ENCODE assay signal across 3 cellular contexts in genomic region chr17:33272438-33272837, GRCh38.
TF ChIP-seq lines count a peak whose summit lies in the region.

No MANE protein-coding gene starts in this region.

TF ChIP-seq in HepG2, 621 proteins besides CTCF, POLR2A, EP300 and RAD21:
- TF ChIP-seq KLF9 (CRISPR knock-in tag; IDR thresholded peaks at IDR 0.05; ENCODE audit: low read depth) = no peak
- TF ChIP-seq ZNF607 (CRISPR knock-in tag; IDR thresholded peaks at IDR 0.05; ENCODE audit: borderline replicate concordance) = no peak
- peak; percentile 94 for TF ChIP-seq CREB1 (IDR thresholded peaks at IDR 0.05)
- TF ChIP-seq CREB1 (CRISPR knock-in tag; IDR thresholded peaks at IDR 0.05) = no peak
- no peak for TF ChIP-seq KLF11 (CRISPR knock-in tag; IDR thresholded peaks at IDR 0.05)

TF ChIP-seq in HEK293, 187 proteins besides CTCF, POLR2A, EP300 and RAD21:
- TF ChIP-seq ZNF280C (tag by site-specific recombination; IDR thresholded peaks at IDR 0.05) (no peak), ZNF629 (tag by site-specific recombination; IDR thresholded peaks at IDR 0.05) (no peak), ZNF266 (tag by site-specific recombination; IDR thresholded peaks at IDR 0.05; ENCODE audit: low read depth) (no peak), ZNF513 (tag by site-specific recombination; IDR thresholded peaks at IDR 0.05) (peak; percentile 44; the same call in 1 of the 2 replicates), ZNF473 (tag by site-specific recombination; IDR thresholded peaks at IDR 0.05) (no peak), ZNF274 (IDR thresholded peaks at IDR 0.05; ENCODE audit: low read length) (no peak), ZNF274 (tag by site-specific recombination; IDR thresholded peaks at IDR 0.05; ENCODE audit: borderline replicate concordance) (no peak), ZNF169 (tag by site-specific recombination; IDR thresholded peaks at IDR 0.05) (no peak), ZNF645 (tag by site-specific recombination; IDR thresholded peaks at IDR 0.05) (no peak)

TF ChIP-seq in IMR-90, 13 proteins besides CTCF, POLR2A, EP300 and RAD21:
- TF ChIP-seq CHD1 (IDR thresholded peaks at IDR 0.05; ENCODE audit: low read depth, low read length) (no peak), NFE2L2 (IDR thresholded peaks at IDR 0.05; ENCODE audit: low read depth, low read length) (no peak), CEBPB (IDR thresholded peaks at IDR 0.05; ENCODE audit: low read depth, low read length) (no peak), RFX5 (IDR thresholded peaks at IDR 0.05; ENCODE audit: low read depth, low read length) (no peak), BHLHE40 (IDR thresholded peaks at IDR 0.05; ENCODE audit: low read depth, low read length) (no peak), USF2 (IDR thresholded peaks at IDR 0.05; ENCODE audit: low read depth, low read length) (no peak), RCOR1 (IDR thresholded peaks at IDR 0.05; ENCODE audit: insufficient replicate concordance, low read length) (no peak), MXI1 (IDR thresholded peaks at IDR 0.05; ENCODE audit: borderline replicate concordance, low read depth, low read length) (no peak), SMC3 (IDR thresholded peaks at IDR 0.05; ENCODE audit: low read depth, low read length) (no peak), FOS (IDR thresholded peaks at IDR 0.05; ENCODE audit: low read depth, low read length) (no peak), MAFK (IDR thresholded peaks at IDR 0.05; ENCODE audit: low read depth, low read length) (no peak), ELK1 (IDR thresholded peaks at IDR 0.05; ENCODE audit: borderline replicate concordance, low read depth, low read length) (no peak), MAZ (IDR thresholded peaks at IDR 0.05; ENCODE audit: borderline replicate concordance, low read depth, low read length) (no peak)
